In the genomic region with DNA sequence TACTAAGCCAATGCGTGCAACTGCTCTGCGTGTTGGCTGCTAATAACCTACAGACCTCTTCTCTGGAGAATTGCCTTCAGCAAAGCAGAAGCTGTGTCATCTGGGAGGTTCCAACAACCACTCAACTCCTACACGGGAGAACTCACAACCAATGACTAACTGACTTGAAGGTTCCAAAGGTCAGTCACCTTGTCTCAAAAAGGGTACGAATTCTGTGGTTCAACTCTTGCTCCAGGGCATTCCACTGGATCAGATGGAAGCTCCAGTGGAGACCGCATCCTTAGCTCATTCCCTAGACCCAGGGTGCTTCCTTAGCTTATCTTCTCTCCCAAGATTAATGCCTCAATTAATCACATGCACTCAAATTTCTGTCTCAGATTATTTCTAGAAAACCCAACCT, we compare ENCODE assay signal across 28 cellular contexts.
"Had no signal": no experiment of that assay in that cellular context is flagged by ENCODE, and none has a peak within 500 bp of the region (broad histone marks: within the 10 kb centered on the region; RNA-seq: fewer than 3 reads in every experiment).

No MANE protein-coding gene starts in this region.

- H3K9me3 ChIP-seq: body of pancreas, gastrocnemius medialis had no signal

- H3K27me3 Mint-ChIP-seq: activated naive CD4-positive, alpha-beta T cell treated with anti-CD3 and anti-CD28 coated beads, Interleukin-2, amount 10 ng/mL, durations not matched to agents 7 days and 5 days had no signal

- H3K27me3 ChIP-seq: body of pancreas, gastrocnemius medialis, heart left ventricle had no signal

- H3K36me3 Mint-ChIP-seq: activated naive CD4-positive, alpha-beta T cell treated with anti-CD3 and anti-CD28 coated beads, Interleukin-2, amount 10 ng/mL, durations not matched to agents 7 days and 5 days; activated naive CD4-positive, alpha-beta T cell treated with anti-CD3 and anti-CD28 coated beads, Interleukin-2, amount 50 U/mL, for 72 hours; activated naive CD8-positive, alpha-beta T cell treated with anti-CD3 and anti-CD28 coated beads, Interleukin-2, amount 10 ng/mL, durations not matched to agents 7 days and 5 days; WTC11 had no signal

- H3K4me3 Mint-ChIP-seq: activated CD4-positive, alpha-beta memory T cell treated with anti-CD3 and anti-CD28 coated beads, Interleukin-2, amount 10 ng/mL, durations not matched to agents 7 days and 5 days; activated CD4-positive, alpha-beta T cell treated with anti-CD3 and anti-CD28 coated beads, Interleukin-2, amount 10 ng/mL, durations not matched to agents 7 days and 5 days; activated naive CD4-positive, alpha-beta T cell treated with anti-CD3 and anti-CD28 coated beads, Interleukin-2, amount 10 ng/mL, durations not matched to agents 7 days and 5 days; activated naive CD8-positive, alpha-beta T cell treated with anti-CD3 and anti-CD28 coated beads, Interleukin-2, amount 10 ng/mL, durations not matched to agents 7 days and 5 days; activated T-cell treated with anti-CD3 and anti-CD28 coated beads, Interleukin-2, amount 50 U/mL, for 24 hours; activated T-cell treated with anti-CD3 and anti-CD28 coated beads, Interleukin-2, amount 50 U/mL, for 72 hours; WTC11 had no signal

- H3K36me3 ChIP-seq: gastrocnemius medialis, heart left ventricle had no signal

- H3K4me3 ChIP-seq: body of pancreas, gastrocnemius medialis, heart left ventricle had no signal

- H3K4me1 ChIP-seq: body of pancreas, foreskin keratinocyte, gastrocnemius medialis, heart left ventricle had no signal

- H3K9me3 Mint-ChIP-seq: activated CD4-positive, alpha-beta memory T cell treated with anti-CD3 and anti-CD28 coated beads, Interleukin-2, amount 10 ng/mL, durations not matched to agents 7 days and 5 days; activated CD4-positive, alpha-beta T cell treated with anti-CD3 and anti-CD28 coated beads, Interleukin-2, amount 10 ng/mL, durations not matched to agents 7 days and 5 days; activated naive CD4-positive, alpha-beta T cell treated with anti-CD3 and anti-CD28 coated beads, Interleukin-2, amount 10 ng/mL, durations not matched to agents 7 days and 5 days; activated naive CD4-positive, alpha-beta T cell treated with anti-CD3 and anti-CD28 coated beads, Interleukin-2, amount 50 U/mL, for 72 hours had no signal

- H3K27ac Mint-ChIP-seq: activated CD4-positive, alpha-beta memory T cell treated with anti-CD3 and anti-CD28 coated beads, Interleukin-2, amount 10 ng/mL, durations not matched to agents 7 days and 5 days; activated CD4-positive, alpha-beta T cell treated with anti-CD3 and anti-CD28 coated beads, Interleukin-2, amount 10 ng/mL, durations not matched to agents 7 days and 5 days; activated naive CD4-positive, alpha-beta T cell treated with anti-CD3 and anti-CD28 coated beads, Interleukin-2, amount 10 ng/mL, durations not matched to agents 7 days and 5 days; activated naive CD4-positive, alpha-beta T cell treated with anti-CD3 and anti-CD28 coated beads, Interleukin-2, amount 50 U/mL, for 72 hours; activated naive CD8-positive, alpha-beta T cell treated with anti-CD3 and anti-CD28 coated beads, Interleukin-2, amount 10 ng/mL, durations not matched to agents 7 days and 5 days; activated T-cell treated with anti-CD3 and anti-CD28 coated beads, Interleukin-2, amount 50 U/mL, for 24 hours; activated T-cell treated with anti-CD3 and anti-CD28 coated beads, Interleukin-2, amount 50 U/mL, for 72 hours; WTC11 had no signal

- DNase-seq: activated CD4-positive, alpha-beta memory T cell treated with anti-CD3 and anti-CD28 coated beads, Interleukin-2, amount 10 ng/mL, durations not matched to agents 7 days and 5 days; activated CD4-positive, alpha-beta T cell treated with anti-CD3 and anti-CD28 coated beads for 1 hour; activated CD4-positive, alpha-beta T cell treated with anti-CD3 and anti-CD28 coated beads for 4 hours; activated CD4-positive, alpha-beta T cell treated with anti-CD3 and anti-CD28 coated beads, Interleukin-2, amount 10 ng/mL, durations not matched to agents 7 days and 5 days; activated CD4-positive, alpha-beta T cell treated with anti-CD3 and anti-CD28 coated beads, Interleukin-2, amount 50 U/mL, for 4 hours; activated CD8-positive, alpha-beta memory T cell treated with anti-CD3 and anti-CD28 coated beads, Interleukin-2, amount 50 U/mL, for 48 hours; activated gamma-delta T cell; activated naive CD4-positive, alpha-beta T cell; activated naive CD4-positive, alpha-beta T cell treated with anti-CD3 and anti-CD28 coated beads, Interleukin-2, amount 10 ng/mL, durations not matched to agents 7 days and 5 days; activated naive CD8-positive, alpha-beta T cell treated with anti-CD3 and anti-CD28 coated beads, Interleukin-2, amount 10 ng/mL, durations not matched to agents 7 days and 5 days; activated T-cell treated with anti-CD3 and anti-CD28 coated beads for 4 hours; activated T-cell treated with anti-CD3 and anti-CD28 coated beads, Interleukin-2, amount 50 U/mL, for 24 hours; activated T-cell treated with anti-CD3 and anti-CD28 coated beads, Interleukin-2, amount 50 U/mL, for 72 hours; amniotic stem cell; anterior cingulate cortex; body of pancreas; caudate nucleus; cortex of kidney; dermis blood vessel endothelial cell; effector CD4-positive, alpha-beta T cell; foreskin keratinocyte; gastrocnemius medialis; glutamatergic neuron; heart left ventricle; T-helper 2 cell had no signal

- H3K27ac ChIP-seq: body of pancreas, foreskin keratinocyte, gastrocnemius medialis, heart left ventricle, VCaP had no signal

- H3K4me1 Mint-ChIP-seq: activated CD4-positive, alpha-beta memory T cell treated with anti-CD3 and anti-CD28 coated beads, Interleukin-2, amount 10 ng/mL, durations not matched to agents 7 days and 5 days; activated CD4-positive, alpha-beta T cell treated with anti-CD3 and anti-CD28 coated beads, Interleukin-2, amount 10 ng/mL, durations not matched to agents 7 days and 5 days; activated naive CD4-positive, alpha-beta T cell treated with anti-CD3 and anti-CD28 coated beads, Interleukin-2, amount 10 ng/mL, durations not matched to agents 7 days and 5 days; activated naive CD8-positive, alpha-beta T cell treated with anti-CD3 and anti-CD28 coated beads, Interleukin-2, amount 10 ng/mL, durations not matched to agents 7 days and 5 days; WTC11 had no signal
